In the genomic region with DNA sequence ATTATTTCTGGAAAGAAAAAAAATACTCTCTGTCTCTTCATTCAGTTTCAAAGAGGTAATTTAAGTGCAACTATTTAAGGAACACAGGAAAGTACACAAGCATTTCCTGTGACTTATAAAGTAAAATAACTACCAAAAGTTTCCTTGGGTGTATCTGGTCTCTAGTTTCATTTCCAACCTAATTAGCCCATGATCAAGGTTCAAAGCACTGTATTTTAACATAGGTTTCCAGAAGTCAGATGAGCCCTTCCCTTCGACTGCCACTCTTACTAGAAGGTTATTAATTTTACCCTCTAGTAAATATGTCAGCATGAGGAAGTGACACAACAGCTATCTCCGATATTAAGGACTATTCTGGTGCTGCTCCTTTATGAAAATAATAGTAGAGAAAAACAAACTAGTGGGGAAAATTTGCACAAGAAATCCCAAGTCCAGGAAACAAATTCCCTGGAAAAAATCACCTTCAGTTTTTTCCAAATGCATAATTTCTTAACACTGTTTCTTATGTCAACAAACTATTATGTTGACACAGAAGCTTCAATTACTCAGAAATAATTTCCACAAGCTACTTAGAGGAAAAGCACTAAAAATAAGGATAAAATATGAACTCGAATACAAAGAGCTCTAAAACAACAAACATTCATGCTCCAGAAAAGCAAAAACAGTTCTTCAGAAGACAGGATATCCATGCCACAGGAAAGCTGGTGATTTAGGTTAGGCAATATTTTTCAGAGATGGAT, we compare ENCODE assay signal across 10 cellular contexts.
A peak's percentile ranks its signal among the peaks of the same experiment; 100 is the strongest.
DNase-seq lines count a peak whose midpoint lies in the region; ATAC-seq and TF ChIP-seq lines count a peak whose summit lies in the region.
"Had no signal": no experiment of that assay in that cellular context is flagged by ENCODE, and none has a peak within 500 bp of the region (broad histone marks: within the 10 kb centered on the region; RNA-seq: fewer than 3 reads in every experiment).

No MANE protein-coding gene starts in this region.

- peaks cover 99% of the 10 kb centered on the region for H3K36me3 ChIP-seq in neutrophil

- TF ChIP-seq CTCF in GM20000 (IDR thresholded peaks at IDR 0.05; ENCODE audit: extremely low read depth, missing control alignments) (no peak), neutrophil (IDR thresholded peaks at IDR 0.05) (no peak)

- H3K27me3 ChIP-seq in neutrophil, result no peaks in the 10 kb centered on the region

- no peak overlapping the region for H3K4me3 ChIP-seq in neutrophil (ENCODE audit: low read depth in 1 of 2, low read length in 1 of 2)

- peak overlapping the region; percentile 62 for H3K27ac ChIP-seq in neutrophil

- ATAC-seq in GM18498 (IDR thresholded peaks at IDR 0.05; ENCODE audit: unreplicated experiment) (peak; percentile 65), HG03280 (IDR thresholded peaks at IDR 0.05; ENCODE audit: unreplicated experiment) (no peak), HG02571 (IDR thresholded peaks at IDR 0.05; ENCODE audit: unreplicated experiment) (no peak)

- no peaks in the 10 kb centered on the region for H3K4me1 ChIP-seq in neutrophil (ENCODE audit: control insufficient read depth in 1 of 2, insufficient read depth in 1 of 2, low read depth in 1 of 2, low read length in 1 of 2)

- DNase-seq in GM20000 (ENCODE audit: low spot score) (peak; percentile 28), NOMO-1 treated with DMSO at 0.1 percent for 48 hours (lab: John Stamatoyannopoulos, UW; ENCODE audit: unreplicated experiment) (peak; percentile 38), NCI-H510A treated with DMSO at 0.1 percent for 48 hours (lab: John Stamatoyannopoulos, UW) (no peak), nucleus accumbens (lab: John Stamatoyannopoulos, UW) (no peak)
- DNase-seq: DND-41, endodermal cell had no signal

- no peaks in the 10 kb centered on the region for H3K9me3 ChIP-seq in neutrophil

Comparison
In these comparisons a context has a peak if more than half of its experiments do, and no peak if none do; other contexts are left out.
1. DNase-seq: peak in GM20000 (single experiment) and NOMO-1 treated with DMSO at 0.1 percent for 48 hours (single experiment); none in NCI-H510A treated with DMSO at 0.1 percent for 48 hours (single experiment) and nucleus accumbens (0 of 56).